In genomic region chr7:12475362-12476063, GRCh38 we compare ENCODE assay signal across 11 cellular contexts.
DNase-seq lines count a peak whose midpoint lies in the region; ATAC-seq and TF ChIP-seq lines count a peak whose summit lies in the region.
"Had no signal": no experiment of that assay in that cellular context is flagged by ENCODE, and none has a peak within 500 bp of the region (broad histone marks: within the 10 kb centered on the region; RNA-seq: fewer than 3 reads in every experiment).

No MANE protein-coding gene starts in this region.

- no peak for TF ChIP-seq CTCF in cardiac muscle cell (IDR thresholded peaks at IDR 0.05; ENCODE audit: low read depth, low read length)
- no peak for TF ChIP-seq CTCF in fibroblast of pulmonary artery (IDR thresholded peaks at IDR 0.05; ENCODE audit: low read length, missing control alignments)
- TF ChIP-seq CTCF in suprapubic skin (IDR thresholded peaks at IDR 0.05), result no peak

- no peaks in the 10 kb centered on the region for H3K9me3 Mint-ChIP-seq in activated naive CD4-positive, alpha-beta T cell treated with anti-CD3 and anti-CD28 coated beads, Interleukin-2, amount 50 U/mL, for 72 hours

- DNase-seq in cardiac muscle cell (ENCODE audit: low read depth in 1 of 2, low spot score in 1 of 2) (peak; percentile 70 to 77), Right ventricle myocardium superior (no peak), SHP77 (lab: John Stamatoyannopoulos, UW) (peak; percentile 51 to 60), fibroblast of pulmonary artery (ENCODE audit: low read depth) (peak; percentile 58), stromal cell of bone marrow (ENCODE audit: low read depth) (peak; percentile 57), suprapubic skin (ENCODE audit: low spot score in 2 of 2) (no peak)
- DNase-seq in central memory CD4-positive, alpha-beta T cell, result no peak
- no peak for DNase-seq in activated naive CD4-positive, alpha-beta T cell treated with anti-CD3 and anti-CD28 coated beads, Interleukin-2, amount 50 U/mL, for 72 hours (ENCODE audit: low spot score in 2 of 2)
- DNase-seq: MG63, T-helper 9 cell had no signal

- H3K27ac Mint-ChIP-seq in activated naive CD4-positive, alpha-beta T cell treated with anti-CD3 and anti-CD28 coated beads, Interleukin-2, amount 50 U/mL, for 72 hours, result no peak overlapping the region

- 52% methylated on average over 6 of the region's 6 CpGs for WGBS in suprapubic skin

- TF ChIP-seq POLR2A in suprapubic skin (IDR thresholded peaks at IDR 0.05), result no peak

- H3K4me3 ChIP-seq in cardiac muscle cell (no peak overlapping the region), fibroblast of pulmonary artery (replicated peaks; ENCODE audit: low read depth, low read length) (no peak overlapping the region), suprapubic skin (no peak overlapping the region)
- H3K4me3 ChIP-seq: lung, MG63 had no signal

- H3K36me3 Mint-ChIP-seq in activated naive CD4-positive, alpha-beta T cell treated with anti-CD3 and anti-CD28 coated beads, Interleukin-2, amount 50 U/mL, for 72 hours, result no peaks in the 10 kb centered on the region

- H3K36me3 ChIP-seq in cardiac muscle cell (no peaks in the 10 kb centered on the region), suprapubic skin (no peaks in the 10 kb centered on the region)
- H3K36me3 ChIP-seq: MG63 had no signal

- TF ChIP-seq EP300 in suprapubic skin (IDR thresholded peaks at IDR 0.05), result no peak

- no peak for ATAC-seq in Right ventricle myocardium superior (ENCODE audit: poor library complexity)
- ATAC-seq in activated naive CD4-positive, alpha-beta T cell treated with anti-CD3 and anti-CD28 coated beads, Interleukin-2, amount 50 U/mL, for 72 hours, result no peak

- H3K9me3 ChIP-seq in cardiac muscle cell (ENCODE audit: low read depth), result no peaks in the 10 kb centered on the region
- no peaks in the 10 kb centered on the region for H3K9me3 ChIP-seq in suprapubic skin
- H3K9me3 ChIP-seq: MG63 had no signal

- H3K4me1 ChIP-seq in cardiac muscle cell (ENCODE audit: low read depth) (peaks cover 28% of the 10 kb centered on the region), suprapubic skin (no peaks in the 10 kb centered on the region)

- peak overlapping the region; percentile 85 for H3K27ac ChIP-seq in cardiac muscle cell
- H3K27ac ChIP-seq in suprapubic skin, result no peak overlapping the region

- no peaks in the 10 kb centered on the region for H3K27me3 ChIP-seq in cardiac muscle cell
- H3K27me3 ChIP-seq in suprapubic skin, result no peaks in the 10 kb centered on the region
- H3K27me3 ChIP-seq: MG63 had no signal

- intact Hi-C loops in Right ventricle myocardium superior (cut with DNase I), result no loop called here

Comparison
In these comparisons a context has a peak if more than half of its experiments do, and no peak if none do; other contexts are left out.
1. DNase-seq: peak in cardiac muscle cell (2 of 2), SHP77 (2 of 2), fibroblast of pulmonary artery (single experiment) and stromal cell of bone marrow (single experiment); none in Right ventricle myocardium superior (single experiment), central memory CD4-positive, alpha-beta T cell (single experiment), suprapubic skin (0 of 2) and activated naive CD4-positive, alpha-beta T cell treated with anti-CD3 and anti-CD28 coated beads, Interleukin-2, amount 50 U/mL, for 72 hours (0 of 2).